Comparison of ENCODE assay signal across 8 cellular contexts in genomic region chr7:4883352-4884144, GRCh38. TPM values are rescaled to one million over a fixed set of nuclear protein-coding genes. Genes with fewer than 3 reads are reported as not detected.
DNase-seq lines count a peak whose midpoint lies in the region; ATAC-seq and TF ChIP-seq lines count a peak whose summit lies in the region.

Gene RADIL, minus strand, starts transcription at chr7:4883716. Its CDS starts 5,577 bp downstream, at chr7:4878139.

- H3K9me3 ChIP-seq in PC-3 (ENCODE audit: low read length) = no peaks in the 10 kb centered on the region

- no peak within 1 kb of the TSS for H3K27ac ChIP-seq in PC-3 (ENCODE audit: low read length)

- peak; percentile 98 for DNase-seq in AG20443 (ENCODE audit: low spot score)
- DNase-seq in PC-3 = peak; percentile 91
- DNase-seq in activated T-helper 9 cell treated with anti-CD3 and anti-CD28 coated beads, Interleukin-2, amount 50 U/mL, for 16 hours (ENCODE audit: low read depth) = peak; percentile 71
- peak; percentile 81 for DNase-seq in fibroblast of peridontal ligament (ENCODE audit: extremely low read depth)
- peak; percentile 92 for DNase-seq in natural killer cell treated with Interleukin-12 subunit alpha and Interleukin-12 subunit beta and Interleukin-15 and Interleukin-18, amount 100 ng/mL, for 72 hours (ENCODE audit: low spot score)
- DNase-seq in stimulated activated naive B cell treated with anti-CD40 and anti-IgM and Interleukin-4, amounts not matched to agents 10 μg/mL and 1 μg/mL and 100 μg/mL, for 72 hours = peak; percentile 72

- peak within 1 kb of the TSS; percentile 89 for H3K4me2 ChIP-seq in PC-3 (ENCODE audit: low read length)

- H3K9me3 Mint-ChIP-seq in IgD-negative memory B cell = no peaks in the 10 kb centered on the region
- H3K9me3 Mint-ChIP-seq in natural killer cell treated with Interleukin-12 subunit alpha and Interleukin-12 subunit beta and Interleukin-15 and Interleukin-18, amount 100 ng/mL, for 72 hours = no peaks in the 10 kb centered on the region
- H3K9me3 Mint-ChIP-seq in stimulated activated naive B cell treated with anti-CD40 and anti-IgM and Interleukin-4, amounts not matched to agents 10 μg/mL and 1 μg/mL and 100 μg/mL, for 72 hours = peaks cover 0 to 2% of the 10 kb centered on the region in 2 donors

- peak; percentile 75 for TF ChIP-seq CTCF in PC-3 (conservative IDR thresholded peaks at IDR 0.05; ENCODE audit: low read depth, low read length)

- POLR2A ChIA-PET in PC-3 (lab: Charles Lee; ENCODE audit: unreplicated experiment) = interaction anchor here (0.7 kb wide), 1 partner anchor 52 kb away, joined by 4 read pairs; no protein-coding TSS in a partner anchor

- H3K27me3 ChIP-seq in PC-3 (ENCODE audit: low read length) = no peaks in the 10 kb centered on the region

- ATAC-seq in GM19372 (IDR thresholded peaks at IDR 0.05; ENCODE audit: low read depth, unreplicated experiment) (peak; percentile 76), PC-3 (peak; percentile 81)
- peak; percentile 99 to 100 for ATAC-seq in natural killer cell treated with Interleukin-12 subunit alpha and Interleukin-12 subunit beta and Interleukin-15 and Interleukin-18, amount 100 ng/mL, for 72 hours
- peak; percentile 91 to 93 for ATAC-seq in stimulated activated naive B cell treated with anti-CD40 and anti-IgM and Interleukin-4, amounts not matched to agents 10 μg/mL and 1 μg/mL and 100 μg/mL, for 72 hours (replicated peaks)

- H3K27ac Mint-ChIP-seq in IgD-negative memory B cell = peak within 1 kb of the TSS in 1 of 3 donors; percentile 74
- no peak within 1 kb of the TSS for H3K27ac Mint-ChIP-seq in natural killer cell treated with Interleukin-12 subunit alpha and Interleukin-12 subunit beta and Interleukin-15 and Interleukin-18, amount 100 ng/mL, for 72 hours
- no peak within 1 kb of the TSS for H3K27ac Mint-ChIP-seq in stimulated activated naive B cell treated with anti-CD40 and anti-IgM and Interleukin-4, amounts not matched to agents 10 μg/mL and 1 μg/mL and 100 μg/mL, for 72 hours

- peaks cover 38% of the 10 kb centered on the region for H3K27me3 Mint-ChIP-seq in IgD-negative memory B cell
- peaks cover 10 to 16% of the 10 kb centered on the region in 2 donors for H3K27me3 Mint-ChIP-seq in natural killer cell treated with Interleukin-12 subunit alpha and Interleukin-12 subunit beta and Interleukin-15 and Interleukin-18, amount 100 ng/mL, for 72 hours
- H3K27me3 Mint-ChIP-seq in stimulated activated naive B cell treated with anti-CD40 and anti-IgM and Interleukin-4, amounts not matched to agents 10 μg/mL and 1 μg/mL and 100 μg/mL, for 72 hours = peaks cover 51 to 71% of the 10 kb centered on the region in 2 donors

- H3K4me1 ChIP-seq in PC-3 (ENCODE audit: insufficient read depth, low read length) = 0 out of 2 replicates have a peak, but pooled peaks cover 10% of the 10 kb centered on the region

- H3F3A ChIP-seq in PC-3 (ENCODE audit: low read length, unreplicated experiment) = no peaks in the 10 kb centered on the region

- H2AFZ ChIP-seq in PC-3 (ENCODE audit: low read length) = peak within 1 kb of the TSS; percentile 82

- H3K36me3 ChIP-seq in PC-3 (ENCODE audit: low read depth, low read length) = no peaks in the 10 kb centered on the region

- peaks cover 5 to 10% (median 8%) of the 10 kb centered on the region in 3 donors for H3K4me1 Mint-ChIP-seq in IgD-negative memory B cell
- H3K4me1 Mint-ChIP-seq in natural killer cell treated with Interleukin-12 subunit alpha and Interleukin-12 subunit beta and Interleukin-15 and Interleukin-18, amount 100 ng/mL, for 72 hours (ENCODE audit: low read depth in 2 of 2) = peaks cover 8 to 9% of the 10 kb centered on the region in 2 donors
- peaks cover 9 to 17% of the 10 kb centered on the region in 2 donors for H3K4me1 Mint-ChIP-seq in stimulated activated naive B cell treated with anti-CD40 and anti-IgM and Interleukin-4, amounts not matched to agents 10 μg/mL and 1 μg/mL and 100 μg/mL, for 72 hours

- H3K9me2 ChIP-seq in PC-3 (replicated peaks; ENCODE audit: low read length) = no peaks in the 10 kb centered on the region

- H4K20me1 ChIP-seq in PC-3 (ENCODE audit: low read length) = no peaks in the 10 kb centered on the region

- H3K4me3 ChIP-seq in PC-3 (ENCODE audit: low read length) = peak within 1 kb of the TSS; percentile 70

- H3K9ac ChIP-seq in PC-3 (ENCODE audit: low read length) = peak within 1 kb of the TSS; percentile 59

- intact Hi-C loops in PC-3 (cut with micrococcal nuclease) = loop anchor here (1.0 to 10.0 kb wide), 3 partner anchors 34 to 91 kb away; no protein-coding TSS in a partner anchor

- no TSS peak for BruUV-seq in PC-3 (replicated peaks; lab: Mats Ljungman, UMichigan)

- H3K4me3 Mint-ChIP-seq in IgD-negative memory B cell = peak within 1 kb of the TSS in 3 of 4 donors; percentile 63 to 79 (median 66)
- H3K4me3 Mint-ChIP-seq in natural killer cell treated with Interleukin-12 subunit alpha and Interleukin-12 subunit beta and Interleukin-15 and Interleukin-18, amount 100 ng/mL, for 72 hours = peak within 1 kb of the TSS; percentile 59
- peak within 1 kb of the TSS; percentile 50 to 59 for H3K4me3 Mint-ChIP-seq in stimulated activated naive B cell treated with anti-CD40 and anti-IgM and Interleukin-4, amounts not matched to agents 10 μg/mL and 1 μg/mL and 100 μg/mL, for 72 hours

- no peaks in the 10 kb centered on the region for H3K36me3 Mint-ChIP-seq in IgD-negative memory B cell
- no peaks in the 10 kb centered on the region for H3K36me3 Mint-ChIP-seq in natural killer cell treated with Interleukin-12 subunit alpha and Interleukin-12 subunit beta and Interleukin-15 and Interleukin-18, amount 100 ng/mL, for 72 hours
- H3K36me3 Mint-ChIP-seq in stimulated activated naive B cell treated with anti-CD40 and anti-IgM and Interleukin-4, amounts not matched to agents 10 μg/mL and 1 μg/mL and 100 μg/mL, for 72 hours = peaks cover 0 to 1% of the 10 kb centered on the region in 2 donors

- CTCF ChIA-PET in PC-3 (lab: Charles Lee) = interaction anchor here (0.6 to 1.5 kb wide), 5 partner anchors 34 to 205 kb away, joined by 3 to 10 read pairs (median 6); no protein-coding TSS in a partner anchor

- H3K79me2 ChIP-seq in PC-3 (ENCODE audit: low read length) = no peaks in the 10 kb centered on the region

RNA-seq across cellular contexts. Expression of gene RADIL, which starts in this region (rescaled TPM):
- not detected for polyA plus RNA-seq in IgD-negative memory B cell
- total RNA-seq in PC-3 (2014; rRNA removed) = 5.6 and 9.3 TPM in 2 replicates
- under 1 TPM in 1 of 2 donors, not detected in 1; 0.19 TPM for total RNA-seq in natural killer cell treated with Interleukin-12 subunit alpha and Interleukin-12 subunit beta and Interleukin-15 and Interleukin-18, amount 100 ng/mL, for 72 hours

Comparison
In these comparisons a context has a peak if more than half of its experiments do, and no peak if none do; other contexts are left out.
1. Peak in DNase-seq and ATAC-seq in natural killer cell treated with Interleukin-12 subunit alpha and Interleukin-12 subunit beta and Interleukin-15 and Interleukin-18, amount 100 ng/mL, for 72 hours; RNA of the gene not detected or under 1 TPM.